Comparison of ENCODE assay signal across 18 cellular contexts in genomic region chr2:230308402-230309000, GRCh38. TPM values are rescaled to one million over a fixed set of nuclear protein-coding genes. Genes with fewer than 3 reads are reported as not detected.
DNase-seq lines count a peak whose midpoint lies in the region; ATAC-seq and TF ChIP-seq lines count a peak whose summit lies in the region.
"Had no signal": no experiment of that assay in that cellular context is flagged by ENCODE, and none has a peak within 500 bp of the region (broad histone marks: within the 10 kb centered on the region; RNA-seq: fewer than 3 reads in every experiment).

No MANE protein-coding gene starts in this region.

- peaks cover 35% of the 10 kb centered on the region for H3K36me3 Mint-ChIP-seq in activated naive CD8-positive, alpha-beta T cell treated with anti-CD3 and anti-CD28 coated beads, Interleukin-2, amount 10 ng/mL, durations not matched to agents 7 days and 5 days
- H3K36me3 Mint-ChIP-seq in activated naive CD8-positive, alpha-beta T cell treated with anti-CD3 and anti-CD28 coated beads, Interleukin-2, amount 50 U/mL, for 24 hours (ENCODE audit: low read depth): peaks cover 43% of the 10 kb centered on the region
- H3K36me3 Mint-ChIP-seq in T-helper 17 cell (ENCODE audit: low read depth): peaks cover 5% of the 10 kb centered on the region
- peaks cover 12% of the 10 kb centered on the region for H3K36me3 Mint-ChIP-seq in effector memory CD8-positive, alpha-beta T cell (ENCODE audit: insufficient read depth)
- peaks cover 79% of the 10 kb centered on the region for H3K36me3 Mint-ChIP-seq in stimulated activated memory B cell treated with anti-CD40 and anti-IgM and Interleukin-4, amounts not matched to agents 10 μg/mL and 1 μg/mL and 100 μg/mL, for 72 hours
- H3K36me3 Mint-ChIP-seq in activated naive CD4-positive, alpha-beta T cell treated with anti-CD3 and anti-CD28 coated beads for 36 hours (ENCODE audit: low read depth): peaks cover 32% of the 10 kb centered on the region

- no peaks in the 10 kb centered on the region for H3K27me3 ChIP-seq in lower lobe of right lung (ENCODE audit: low read depth)
- H3K27me3 ChIP-seq: BLaER1 had no signal

- ATAC-seq in activated naive CD8-positive, alpha-beta T cell treated with anti-CD3 and anti-CD28 coated beads, Interleukin-2, amount 10 ng/mL, durations not matched to agents 7 days and 5 days (ENCODE audit: low read depth): no peak
- no peak for ATAC-seq in activated naive CD8-positive, alpha-beta T cell treated with anti-CD3 and anti-CD28 coated beads, Interleukin-2, amount 50 U/mL, for 24 hours
- no peak for ATAC-seq in T-helper 17 cell
- ATAC-seq in effector memory CD8-positive, alpha-beta T cell (replicated peaks): no peak
- ATAC-seq in stimulated activated memory B cell treated with anti-CD40 and anti-IgM and Interleukin-4, amounts not matched to agents 10 μg/mL and 1 μg/mL and 100 μg/mL, for 72 hours: no peak
- ATAC-seq in GM21825 (IDR thresholded peaks at IDR 0.05; ENCODE audit: unreplicated experiment): no peak
- no peak for ATAC-seq in lower lobe of right lung
- ATAC-seq: CD8-positive, alpha-beta T cell; GM23338; HCT116 had no signal

- CTCF ChIA-PET in activated naive CD4-positive, alpha-beta T cell treated with anti-CD3 and anti-CD28 coated beads for 36 hours (lab: Charles Lee): no interaction called here

- peak overlapping the region; percentile 38 for H3K27ac Mint-ChIP-seq in activated naive CD8-positive, alpha-beta T cell treated with anti-CD3 and anti-CD28 coated beads, Interleukin-2, amount 10 ng/mL, durations not matched to agents 7 days and 5 days
- no peak overlapping the region for H3K27ac Mint-ChIP-seq in activated naive CD8-positive, alpha-beta T cell treated with anti-CD3 and anti-CD28 coated beads, Interleukin-2, amount 50 U/mL, for 24 hours
- H3K27ac Mint-ChIP-seq in T-helper 17 cell: peak overlapping the region; percentile 47
- H3K27ac Mint-ChIP-seq in effector memory CD8-positive, alpha-beta T cell: peak overlapping the region; percentile 17 to 79
- peak overlapping the region; percentile 47 for H3K27ac Mint-ChIP-seq in stimulated activated memory B cell treated with anti-CD40 and anti-IgM and Interleukin-4, amounts not matched to agents 10 μg/mL and 1 μg/mL and 100 μg/mL, for 72 hours
- no peak overlapping the region for H3K27ac Mint-ChIP-seq in activated naive CD4-positive, alpha-beta T cell treated with anti-CD3 and anti-CD28 coated beads for 36 hours
- H3K27ac Mint-ChIP-seq: CD8-positive, alpha-beta T cell; GM23338; H9 had no signal

- intact Hi-C loops in activated naive CD4-positive, alpha-beta T cell treated with anti-CD3 and anti-CD28 coated beads for 36 hours (cut with micrococcal nuclease): no loop called here
- intact Hi-C loops in lower lobe of right lung (cut with DNase I): no loop called here

- peaks cover 4% of the 10 kb centered on the region for H3K9me3 Mint-ChIP-seq in activated naive CD8-positive, alpha-beta T cell treated with anti-CD3 and anti-CD28 coated beads, Interleukin-2, amount 10 ng/mL, durations not matched to agents 7 days and 5 days
- no peaks in the 10 kb centered on the region for H3K9me3 Mint-ChIP-seq in activated naive CD8-positive, alpha-beta T cell treated with anti-CD3 and anti-CD28 coated beads, Interleukin-2, amount 50 U/mL, for 24 hours
- no peaks in the 10 kb centered on the region for H3K9me3 Mint-ChIP-seq in effector memory CD8-positive, alpha-beta T cell
- no peaks in the 10 kb centered on the region for H3K9me3 Mint-ChIP-seq in stimulated activated memory B cell treated with anti-CD40 and anti-IgM and Interleukin-4, amounts not matched to agents 10 μg/mL and 1 μg/mL and 100 μg/mL, for 72 hours
- peaks cover 9% of the 10 kb centered on the region for H3K9me3 Mint-ChIP-seq in activated naive CD4-positive, alpha-beta T cell treated with anti-CD3 and anti-CD28 coated beads for 36 hours

- H3K4me3 Mint-ChIP-seq in activated naive CD8-positive, alpha-beta T cell treated with anti-CD3 and anti-CD28 coated beads, Interleukin-2, amount 10 ng/mL, durations not matched to agents 7 days and 5 days: no peak overlapping the region
- no peak overlapping the region for H3K4me3 Mint-ChIP-seq in activated naive CD8-positive, alpha-beta T cell treated with anti-CD3 and anti-CD28 coated beads, Interleukin-2, amount 50 U/mL, for 24 hours
- no peak overlapping the region for H3K4me3 Mint-ChIP-seq in T-helper 17 cell
- H3K4me3 Mint-ChIP-seq in effector memory CD8-positive, alpha-beta T cell: no peak overlapping the region
- H3K4me3 Mint-ChIP-seq in stimulated activated memory B cell treated with anti-CD40 and anti-IgM and Interleukin-4, amounts not matched to agents 10 μg/mL and 1 μg/mL and 100 μg/mL, for 72 hours: no peak overlapping the region
- H3K4me3 Mint-ChIP-seq in activated naive CD4-positive, alpha-beta T cell treated with anti-CD3 and anti-CD28 coated beads for 36 hours: no peak overlapping the region
- H3K4me3 Mint-ChIP-seq: CD4-positive, CD25-positive, alpha-beta regulatory T cell; CD8-positive, alpha-beta T cell; GM23338; H9 had no signal

- no peak overlapping the region for H3K27ac ChIP-seq in lower lobe of right lung
- H3K27ac ChIP-seq: BLaER1, C4-2B had no signal

- H3K4me1 ChIP-seq in lower lobe of right lung: no peaks in the 10 kb centered on the region
- H3K4me1 ChIP-seq: Caco-2 had no signal

- POLR2A ChIA-PET in activated naive CD8-positive, alpha-beta T cell treated with anti-CD3 and anti-CD28 coated beads, Interleukin-2, amount 10 ng/mL, durations not matched to agents 7 days and 5 days (lab: Charles Lee): no interaction called here

- peaks cover 9% of the 10 kb centered on the region for H3K4me1 Mint-ChIP-seq in activated naive CD8-positive, alpha-beta T cell treated with anti-CD3 and anti-CD28 coated beads, Interleukin-2, amount 10 ng/mL, durations not matched to agents 7 days and 5 days
- H3K4me1 Mint-ChIP-seq in activated naive CD8-positive, alpha-beta T cell treated with anti-CD3 and anti-CD28 coated beads, Interleukin-2, amount 50 U/mL, for 24 hours: peaks cover 4% of the 10 kb centered on the region
- peaks cover 6% of the 10 kb centered on the region for H3K4me1 Mint-ChIP-seq in T-helper 17 cell
- peaks cover 0 to 3% of the 10 kb centered on the region in 2 donors for H3K4me1 Mint-ChIP-seq in effector memory CD8-positive, alpha-beta T cell (ENCODE audit: low read depth in 2 of 2)
- H3K4me1 Mint-ChIP-seq in stimulated activated memory B cell treated with anti-CD40 and anti-IgM and Interleukin-4, amounts not matched to agents 10 μg/mL and 1 μg/mL and 100 μg/mL, for 72 hours: peaks cover 5% of the 10 kb centered on the region
- H3K4me1 Mint-ChIP-seq in activated naive CD4-positive, alpha-beta T cell treated with anti-CD3 and anti-CD28 coated beads for 36 hours (ENCODE audit: low read depth): no peaks in the 10 kb centered on the region

- TF ChIP-seq CTCF in lower lobe of right lung (IDR thresholded peaks at IDR 0.05): no peak

- no peak overlapping the region for H3K4me3 ChIP-seq in lower lobe of right lung
- H3K4me3 ChIP-seq: BLaER1, GM23338 had no signal

- no peaks in the 10 kb centered on the region for H3K27me3 Mint-ChIP-seq in activated naive CD8-positive, alpha-beta T cell treated with anti-CD3 and anti-CD28 coated beads, Interleukin-2, amount 10 ng/mL, durations not matched to agents 7 days and 5 days
- H3K27me3 Mint-ChIP-seq in activated naive CD8-positive, alpha-beta T cell treated with anti-CD3 and anti-CD28 coated beads, Interleukin-2, amount 50 U/mL, for 24 hours: no peaks in the 10 kb centered on the region
- H3K27me3 Mint-ChIP-seq in T-helper 17 cell: no peaks in the 10 kb centered on the region
- no peaks in the 10 kb centered on the region for H3K27me3 Mint-ChIP-seq in effector memory CD8-positive, alpha-beta T cell
- H3K27me3 Mint-ChIP-seq in stimulated activated memory B cell treated with anti-CD40 and anti-IgM and Interleukin-4, amounts not matched to agents 10 μg/mL and 1 μg/mL and 100 μg/mL, for 72 hours: no peaks in the 10 kb centered on the region
- H3K27me3 Mint-ChIP-seq in activated naive CD4-positive, alpha-beta T cell treated with anti-CD3 and anti-CD28 coated beads for 36 hours (ENCODE audit: low read depth): no peaks in the 10 kb centered on the region
- H3K27me3 Mint-ChIP-seq: CD4-positive, CD25-positive, alpha-beta regulatory T cell had no signal

- H3K36me3 ChIP-seq in lower lobe of right lung: no peaks in the 10 kb centered on the region
- H3K36me3 ChIP-seq: BLaER1 had no signal

- no peak for DNase-seq in activated naive CD8-positive, alpha-beta T cell treated with anti-CD3 and anti-CD28 coated beads, Interleukin-2, amount 10 ng/mL, durations not matched to agents 7 days and 5 days
- DNase-seq in activated naive CD8-positive, alpha-beta T cell treated with anti-CD3 and anti-CD28 coated beads, Interleukin-2, amount 50 U/mL, for 24 hours: no peak
- no peak for DNase-seq in T-helper 17 cell
- DNase-seq in effector memory CD8-positive, alpha-beta T cell: no peak
- no peak for DNase-seq in activated naive CD4-positive, alpha-beta T cell treated with anti-CD3 and anti-CD28 coated beads for 36 hours
- no peak for DNase-seq in lower lobe of right lung
- DNase-seq: Caco-2; CD4-positive, CD25-positive, alpha-beta regulatory T cell; CD8-positive, alpha-beta T cell; DMS153; DND-41; H9 had no signal

- no peaks in the 10 kb centered on the region for H3K9me3 ChIP-seq in T-helper 17 cell (ENCODE audit: control insufficient read depth, low read length, poor library complexity, severe bottlenecking)
- peaks cover 7% of the 10 kb centered on the region for H3K9me3 ChIP-seq in lower lobe of right lung
- H3K9me3 ChIP-seq: Caco-2 had no signal

RNA-seq across cellular contexts. Expression of gene SP140L, which starts 18.5 kb away (rescaled TPM):
- 100 to 1,000 TPM; 107 to 115 TPM for total RNA-seq in activated naive CD8-positive, alpha-beta T cell treated with anti-CD3 and anti-CD28 coated beads, Interleukin-2, amount 10 ng/mL, durations not matched to agents 7 days and 5 days
- total RNA-seq in T-helper 17 cell (10 to 100 TPM; 64.7 to 85.6 TPM), lower lobe of right lung (34.0 TPM)
- 10 to 100 TPM; 41.8 to 44.7 TPM for total RNA-seq in activated naive CD4-positive, alpha-beta T cell treated with anti-CD3 and anti-CD28 coated beads for 36 hours
- total RNA-seq: Caco-2 had no signal

Comparison
In these comparisons a context has a peak if more than half of its experiments do, and no peak if none do; other contexts are left out.
1. H3K27ac Mint-ChIP-seq: peak in activated naive CD8-positive, alpha-beta T cell treated with anti-CD3 and anti-CD28 coated beads, Interleukin-2, amount 10 ng/mL, durations not matched to agents 7 days and 5 days (single experiment), T-helper 17 cell (single experiment), effector memory CD8-positive, alpha-beta T cell (2 of 2) and stimulated activated memory B cell treated with anti-CD40 and anti-IgM and Interleukin-4, amounts not matched to agents 10 μg/mL and 1 μg/mL and 100 μg/mL, for 72 hours (single experiment); none in activated naive CD8-positive, alpha-beta T cell treated with anti-CD3 and anti-CD28 coated beads, Interleukin-2, amount 50 U/mL, for 24 hours (single experiment) and activated naive CD4-positive, alpha-beta T cell treated with anti-CD3 and anti-CD28 coated beads for 36 hours (single experiment).